ENCODE assay signal across 8 cellular contexts in genomic region chr11:12235945-12236743, GRCh38.
A peak's percentile ranks its signal among the peaks of the same experiment; 100 is the strongest.
DNase-seq lines count a peak whose midpoint lies in the region; ATAC-seq and TF ChIP-seq lines count a peak whose summit lies in the region.

No MANE protein-coding gene starts in this region.

- H3K4me2 ChIP-seq in fibroblast of lung (ENCODE audit: extremely low read depth, insufficient read depth, low read length), result no peak overlapping the region
- no peak overlapping the region for H3K4me2 ChIP-seq in neural progenitor cell

- POLR2A ChIA-PET in CD4-positive, alpha-beta T cell (lab: Charles Lee), result interaction anchor here (1.3 to 3.5 kb wide), 8 partner anchors 11 to 188 kb away, joined by 3 to 33 read pairs (median 4); partner anchors contain the start of gene MICAL2

- H3K27me3 Mint-ChIP-seq in CD4-positive, alpha-beta T cell, result no peaks in the 10 kb centered on the region
- peaks cover 4% of the 10 kb centered on the region for H3K27me3 Mint-ChIP-seq in neural progenitor cell (ENCODE audit: insufficient read depth, low read depth)

- peak; percentile 92 for TF ChIP-seq CTCF in CD4-positive, alpha-beta T cell (IDR thresholded peaks at IDR 0.05)
- TF ChIP-seq CTCF in fibroblast of lung (conservative IDR thresholded peaks at IDR 0.05 in 1 of 2, IDR thresholded peaks at IDR 0.05 in 1 of 2; ENCODE audit: low read depth in 1 of 2, low read length in 2 of 2), result peak; percentile 66 to 71
- TF ChIP-seq CTCF in neural progenitor cell (IDR thresholded peaks at IDR 0.05), result peak; percentile 76

- H3K9me3 ChIP-seq in CD4-positive, alpha-beta T cell (ENCODE audit: control insufficient read depth, low read length), result no peaks in the 10 kb centered on the region
- no peaks in the 10 kb centered on the region for H3K9me3 ChIP-seq in fibroblast of lung (ENCODE audit: control insufficient read depth, insufficient read depth, low read depth, low read length)
- H3K9me3 ChIP-seq in neural progenitor cell (ENCODE audit: low read depth), result no peaks in the 10 kb centered on the region
- H3K9me3 ChIP-seq in aorta (ENCODE audit: control insufficient read depth, low read length), result no peaks in the 10 kb centered on the region

- H3K27ac Mint-ChIP-seq in CD4-positive, alpha-beta T cell, result peak overlapping the region; percentile 92
- no peak overlapping the region for H3K27ac Mint-ChIP-seq in neural progenitor cell

- CTCF ChIA-PET in CD4-positive, alpha-beta T cell (lab: Charles Lee), result interaction anchor here (1.1 to 2.2 kb wide), 7 partner anchors 15 to 192 kb away, joined by 3 to 16 read pairs (median 5); no protein-coding TSS in a partner anchor

- no peaks in the 10 kb centered on the region for H3K9me3 Mint-ChIP-seq in CD4-positive, alpha-beta T cell
- H3K9me3 Mint-ChIP-seq in neural progenitor cell, result no peaks in the 10 kb centered on the region

- H3K4me3 ChIP-seq in fibroblast of lung (replicated peaks in 1 of 4; ENCODE audit: control extremely low read depth in 1 of 4, insufficient read depth in 1 of 4, low read depth in 3 of 4, low read length in 4 of 4) (no peak overlapping the region), neural progenitor cell (no peak overlapping the region), aorta (ENCODE audit: low read length in 2 of 2) (no peak overlapping the region)

- intact Hi-C loops in CD4-positive, alpha-beta T cell (cut with DNase I, micrococcal nuclease), result loop anchor here (1.0 to 10.0 kb wide), 5 partner anchors 40 to 189 kb away; partner anchors contain the start of gene MICAL2 (in 2 of the 2)
- intact Hi-C loops in aorta (cut with DNase I), result loop anchor here (2.0 to 10.0 kb wide), 6 partner anchors 46 to 184 kb away; partner anchors contain the start of gene MICAL2 (in 2 of the 2)

- peak overlapping the region; percentile 82 for H3K4me3 Mint-ChIP-seq in CD4-positive, alpha-beta T cell
- H3K4me3 Mint-ChIP-seq in neural progenitor cell, result no peak overlapping the region

- H3K36me3 ChIP-seq in fibroblast of lung (ENCODE audit: control insufficient read depth, insufficient read depth, low read length), result peaks cover 3% of the 10 kb centered on the region
- H3K36me3 ChIP-seq in neural progenitor cell, result no peaks in the 10 kb centered on the region
- H3K36me3 ChIP-seq in aorta (ENCODE audit: control insufficient read depth in 1 of 2, insufficient read depth in 2 of 2, low read length in 1 of 2), result peaks cover 0 to 8% of the 10 kb centered on the region in 2 donors

- no peak overlapping the region for H2AFZ ChIP-seq in fibroblast of lung (ENCODE audit: low read length)
- no peak overlapping the region for H2AFZ ChIP-seq in neural progenitor cell (replicated peaks)

- H3F3A ChIP-seq in neural progenitor cell (ENCODE audit: low read depth), result no peaks in the 10 kb centered on the region

- peaks cover 20% of the 10 kb centered on the region for H3K36me3 Mint-ChIP-seq in CD4-positive, alpha-beta T cell (ENCODE audit: low read depth)
- no peaks in the 10 kb centered on the region for H3K36me3 Mint-ChIP-seq in neural progenitor cell

- no peaks in the 10 kb centered on the region for H4K20me1 ChIP-seq in fibroblast of lung (ENCODE audit: control insufficient read depth, extremely low read depth, insufficient read depth, low read length)
- H4K20me1 ChIP-seq in neural progenitor cell (ENCODE audit: low read depth), result no peaks in the 10 kb centered on the region

- no peak overlapping the region for H3K9ac ChIP-seq in fibroblast of lung (ENCODE audit: insufficient read depth, low read length)
- no peak overlapping the region for H3K9ac ChIP-seq in neural progenitor cell

- H3K4me1 ChIP-seq in fibroblast of lung (ENCODE audit: control insufficient read depth, extremely low read depth, insufficient read depth, low read length) (peaks cover 4% of the 10 kb centered on the region), neural progenitor cell (no peaks in the 10 kb centered on the region), aorta (ENCODE audit: control insufficient read depth in 1 of 2, insufficient read depth in 2 of 2, low read length in 2 of 2) (peaks cover 3 to 7% of the 10 kb centered on the region in 2 donors)

- WGBS in aorta, 2 donors, result 24% methylated on average over 13 of the region's 13 CpGs

- ATAC-seq in CD4-positive, alpha-beta T cell (ENCODE audit: poor library complexity), result peak; percentile 85
- ATAC-seq in GM18868 (IDR thresholded peaks at IDR 0.05; ENCODE audit: unreplicated experiment) (peak; percentile 76), HG03103 (IDR thresholded peaks at IDR 0.05; ENCODE audit: low read depth, unreplicated experiment) (peak; percentile 60), aorta (ENCODE audit: low FRiP score) (peak; percentile 53)

- peaks cover 30% of the 10 kb centered on the region for H3K4me1 Mint-ChIP-seq in CD4-positive, alpha-beta T cell (ENCODE audit: low read depth)
- no peaks in the 10 kb centered on the region for H3K4me1 Mint-ChIP-seq in neural progenitor cell

- no peak overlapping the region for H3K27ac ChIP-seq in CD4-positive, alpha-beta T cell (ENCODE audit: low read depth, low read length)
- peak overlapping the region; percentile 70 for H3K27ac ChIP-seq in fibroblast of lung (ENCODE audit: insufficient read depth, low read length)
- H3K27ac ChIP-seq in neural progenitor cell, result no peak overlapping the region
- peak overlapping the region; percentile 98 to 99 for H3K27ac ChIP-seq in aorta (ENCODE audit: low read depth in 1 of 2, low read length in 2 of 2)

- peak in 5 of 10 experiments; percentile 4 to 40 (median 20) for DNase-seq in CD4-positive, alpha-beta T cell
- DNase-seq in NCI-H69 (lab: John Stamatoyannopoulos, UW) (peak; percentile 87), activated T-cell treated with anti-CD3 and anti-CD28 coated beads for 4 hours (peak; percentile 9), fibroblast of lung (ENCODE audit: low read depth in 2 of 2) (peak; percentile 80 to 92), neural progenitor cell (ENCODE audit: low spot score) (peak; percentile 60), aorta (peak in 1 of 2 donors; percentile 68)

- H3K27me3 ChIP-seq in CD4-positive, alpha-beta T cell (ENCODE audit: control insufficient read depth, insufficient read depth, low read length), result no peaks in the 10 kb centered on the region
- no peaks in the 10 kb centered on the region for H3K27me3 ChIP-seq in fibroblast of lung (ENCODE audit: control insufficient read depth, insufficient read depth, low read length)
- H3K27me3 ChIP-seq in neural progenitor cell, result no peaks in the 10 kb centered on the region
- no peaks in the 10 kb centered on the region for H3K27me3 ChIP-seq in aorta (ENCODE audit: control insufficient read depth in 1 of 2, insufficient read depth in 2 of 2, low read length in 1 of 2)

- H3K79me2 ChIP-seq in fibroblast of lung (ENCODE audit: control insufficient read depth, insufficient read depth, low read length) (no peaks in the 10 kb centered on the region), neural progenitor cell (ENCODE audit: low read depth) (no peaks in the 10 kb centered on the region)

Comparison
In these comparisons a context has a peak if more than half of its experiments do, and no peak if none do; other contexts are left out.
1. H3K27ac ChIP-seq: peak in fibroblast of lung (single experiment) and aorta (2 of 2); none in CD4-positive, alpha-beta T cell (single experiment) and neural progenitor cell (single experiment).
2. Peak in every context shown above with its lines, with median percentiles within 50 percentile points of each other: ATAC-seq and CTCF ChIP-seq.